In genomic region chr2:230847883-230848388, GRCh38 we compare ENCODE assay signal across 8 cellular contexts. TPM values are rescaled to one million over a fixed set of nuclear protein-coding genes. Genes with fewer than 3 reads are reported as not detected.
DNase-seq lines count a peak whose midpoint lies in the region; ATAC-seq and TF ChIP-seq lines count a peak whose summit lies in the region.
"Had no signal": no experiment of that assay in that cellular context is flagged by ENCODE, and none has a peak within 500 bp of the region (broad histone marks: within the 10 kb centered on the region; RNA-seq: fewer than 3 reads in every experiment).

No MANE protein-coding gene starts in this region.

- H3K4me1 ChIP-seq in breast epithelium = no peaks in the 10 kb centered on the region

- H3K27ac ChIP-seq in breast epithelium = no peak overlapping the region

- DNase-seq in HCEC 1CT = peak; percentile 80
- peak; percentile 35 for DNase-seq in NCI-H1092 (lab: John Stamatoyannopoulos, UW)
- peak; percentile 97 for DNase-seq in WTC11 (ENCODE audit: low spot score)
- DNase-seq in breast epithelium (ENCODE audit: low spot score in 2 of 2) = peak in 1 of 2 donors; percentile 74
- DNase-seq in kidney epithelial cell (ENCODE audit: low read depth) = peak; percentile 56
- peak; percentile 81 to 94 (median 90) for DNase-seq in stimulated activated CD4-positive, alpha-beta T cell treated with anti-CD3 and anti-CD28 coated beads, Interleukin-1b, Interleukin-23, amount 100 ng/mL, for 24 hours (ENCODE audit: low read depth in 4 of 4, low spot score in 1 of 4)

- H3K27me3 ChIP-seq in breast epithelium (peaks cover 0 to 18% of the 10 kb centered on the region in 2 donors), kidney epithelial cell (ENCODE audit: control insufficient read depth, insufficient read depth, low read length) (peaks cover 2% of the 10 kb centered on the region)

- peaks cover 17% of the 10 kb centered on the region for H3K4me1 Mint-ChIP-seq in WTC11

- H3K4me3 ChIP-seq in breast epithelium (peak overlapping the region in 2 of 3 donors; percentile 24 to 47), kidney epithelial cell (ENCODE audit: low read depth, low read length) (no peak overlapping the region)

- TF ChIP-seq CTCF in GM12873 (IDR thresholded peaks at IDR 0.05; ENCODE audit: insufficient read depth, low read depth, low read length, missing control alignments) = peak; percentile 91
- peak; percentile 96 for TF ChIP-seq CTCF in WTC11 (IDR thresholded peaks at IDR 0.05)
- TF ChIP-seq CTCF in breast epithelium (IDR thresholded peaks at IDR 0.05) = peak; percentile 51 to 69 (median 64)
- TF ChIP-seq CTCF in kidney epithelial cell (IDR thresholded peaks at IDR 0.05; ENCODE audit: insufficient read depth, low read length, poor library complexity, severe bottlenecking) = peak; percentile 98

- H3K27me3 Mint-ChIP-seq in WTC11 (ENCODE audit: low read depth) = peaks cover 25% of the 10 kb centered on the region

- no peak overlapping the region for H3K27ac Mint-ChIP-seq in WTC11
- H3K27ac Mint-ChIP-seq: stimulated activated naive CD8-positive, alpha-beta T cell treated with anti-CD3 and anti-CD28 coated beads, Interleukin-15, Interleukin-2, amounts not matched to agents 100 ng/mL and 50 ng/mL, for 24 hours had no signal

- TF ChIP-seq POLR2A in breast epithelium (IDR thresholded peaks at IDR 0.05) = no peak

- CTCF ChIA-PET in WTC11 (lab: Charles Lee) = interaction anchor here (0.6 to 5.0 kb wide), 36 partner anchors 8 to 1739 kb away, joined by 3 to 40 read pairs (median 6); partner anchors contain the start of genes GPR55 and ITM2C

- peaks cover 2% of the 10 kb centered on the region; the same call in 1 of the 2 replicates for H3K36me3 Mint-ChIP-seq in WTC11

- H3K36me3 ChIP-seq in breast epithelium = no peaks in the 10 kb centered on the region
- no peaks in the 10 kb centered on the region for H3K36me3 ChIP-seq in kidney epithelial cell (ENCODE audit: control insufficient read depth, insufficient read depth, low read length)

- POLR2A ChIA-PET in WTC11 (lab: Charles Lee) = interaction anchor here (1.4 kb wide), 1 partner anchor 205 kb away, joined by 3 read pairs; no protein-coding TSS in a partner anchor

- H3K4me3 Mint-ChIP-seq in WTC11 = no peak overlapping the region
- H3K4me3 Mint-ChIP-seq: stimulated activated naive CD8-positive, alpha-beta T cell treated with anti-CD3 and anti-CD28 coated beads, Interleukin-15, Interleukin-2, amounts not matched to agents 100 ng/mL and 50 ng/mL, for 24 hours had no signal

- intact Hi-C loops in breast epithelium (cut with DNase I; ENCODE audit: low total_unique reads) = no loop called here

- peak; percentile 79 for ATAC-seq in WTC11

- H3K9me3 Mint-ChIP-seq in WTC11 = peaks cover 16% of the 10 kb centered on the region
- H3K9me3 Mint-ChIP-seq: stimulated activated naive CD8-positive, alpha-beta T cell treated with anti-CD3 and anti-CD28 coated beads, Interleukin-15, Interleukin-2, amounts not matched to agents 100 ng/mL and 50 ng/mL, for 24 hours had no signal

- H3K9me3 ChIP-seq in breast epithelium = no peaks in the 10 kb centered on the region

TF ChIP-seq in WTC11, 78 proteins besides CTCF, POLR2A, EP300 and RAD21:
- 0 out of 2 replicates have a peak, but pooled peaks have one; percentile 43 for TF ChIP-seq MYBL2 (CRISPR knock-in tag; IDR thresholded peaks at IDR 0.05)
- no peak; the same call in 1 of the 2 replicates for TF ChIP-seq ZNF281 (CRISPR knock-in tag; IDR thresholded peaks at IDR 0.05)
- no peak for TF ChIP-seq CDX4 (CRISPR knock-in tag; IDR thresholded peaks at IDR 0.05; ENCODE audit: borderline replicate concordance)
- TF ChIP-seq SP1 (CRISPR knock-in tag; conservative IDR thresholded peaks at IDR 0.05) = 0 out of 2 replicates have a peak, but pooled peaks have one; percentile 46
- TF ChIP-seq MAX (CRISPR knock-in tag; IDR thresholded peaks at IDR 0.05) = peak; percentile 41; the same call in 1 of the 2 replicates
- TF ChIP-seq GABPB1 (CRISPR knock-in tag; IDR thresholded peaks at IDR 0.05) = no peak
- no peak for TF ChIP-seq TCF7 (CRISPR knock-in tag; IDR thresholded peaks at IDR 0.05; ENCODE audit: low read depth)
- 0 out of 2 replicates have a peak, but pooled peaks have one; percentile 16 for TF ChIP-seq CREB1 (CRISPR knock-in tag; IDR thresholded peaks at IDR 0.05)
- peak; percentile 89 for TF ChIP-seq ZNF423 (CRISPR knock-in tag; IDR thresholded peaks at IDR 0.05)
- no peak for TF ChIP-seq NFATC4 (CRISPR knock-in tag; IDR thresholded peaks at IDR 0.05)
- 0 out of 2 replicates have a peak, but pooled peaks have one; percentile 21 for TF ChIP-seq ZBTB21 (CRISPR knock-in tag; IDR thresholded peaks at IDR 0.05; ENCODE audit: borderline replicate concordance)
- no peak for TF ChIP-seq TEAD1 (CRISPR knock-in tag; IDR thresholded peaks at IDR 0.05)
- TF ChIP-seq HMGXB4 (CRISPR knock-in tag; IDR thresholded peaks at IDR 0.05) = 0 out of 2 replicates have a peak, but pooled peaks have one; percentile 66
- no peak for TF ChIP-seq RELA (CRISPR knock-in tag; IDR thresholded peaks at IDR 0.05; ENCODE audit: borderline replicate concordance)

RNA-seq across cellular contexts. Expression of gene ITM2C, which starts 16.8 kb away (rescaled TPM):
- 316 to 347 TPM (median 338 TPM) in 3 replicates for total RNA-seq in WTC11 (2021)
- 10 to 100 TPM; 24.5 to 46.2 (median 36.3) TPM for total RNA-seq in breast epithelium
- total RNA-seq in kidney epithelial cell = 144 and 148 TPM in 2 replicates
